ENCODE assay signal across 1 cellular context in the genomic region with DNA sequence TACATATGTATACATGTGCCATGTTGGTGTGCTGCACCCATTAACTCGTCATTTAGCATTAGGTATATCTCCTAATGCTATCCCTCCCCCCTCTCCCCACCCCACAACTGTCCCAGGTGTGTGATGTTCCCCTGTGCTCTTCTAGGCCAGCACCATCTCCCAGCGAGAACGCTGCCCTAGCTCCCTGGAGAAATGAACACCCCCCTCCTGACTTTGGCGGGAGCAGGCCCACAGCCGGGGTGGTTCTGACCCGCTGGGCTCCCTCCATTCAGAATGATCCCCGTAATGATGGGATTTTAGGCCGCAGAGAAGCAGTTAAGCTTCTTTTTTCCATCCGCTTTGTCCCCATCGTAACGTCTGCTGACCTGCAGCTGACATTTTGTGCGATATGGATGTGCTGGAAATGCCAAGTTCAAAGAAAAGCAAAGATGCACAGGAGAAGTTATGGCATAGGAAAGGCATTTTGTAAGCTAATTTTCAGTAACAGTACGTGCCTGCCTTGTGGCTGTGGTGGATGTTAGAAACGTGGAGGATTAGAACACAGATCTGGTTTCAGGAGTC.
TF ChIP-seq lines count a peak whose summit lies in the region.

No MANE protein-coding gene starts in this region.

TF ChIP-seq in GM12878, 131 proteins besides CTCF, POLR2A, EP300 and RAD21 (continued from another document):
- TF ChIP-seq, protein P1, sequence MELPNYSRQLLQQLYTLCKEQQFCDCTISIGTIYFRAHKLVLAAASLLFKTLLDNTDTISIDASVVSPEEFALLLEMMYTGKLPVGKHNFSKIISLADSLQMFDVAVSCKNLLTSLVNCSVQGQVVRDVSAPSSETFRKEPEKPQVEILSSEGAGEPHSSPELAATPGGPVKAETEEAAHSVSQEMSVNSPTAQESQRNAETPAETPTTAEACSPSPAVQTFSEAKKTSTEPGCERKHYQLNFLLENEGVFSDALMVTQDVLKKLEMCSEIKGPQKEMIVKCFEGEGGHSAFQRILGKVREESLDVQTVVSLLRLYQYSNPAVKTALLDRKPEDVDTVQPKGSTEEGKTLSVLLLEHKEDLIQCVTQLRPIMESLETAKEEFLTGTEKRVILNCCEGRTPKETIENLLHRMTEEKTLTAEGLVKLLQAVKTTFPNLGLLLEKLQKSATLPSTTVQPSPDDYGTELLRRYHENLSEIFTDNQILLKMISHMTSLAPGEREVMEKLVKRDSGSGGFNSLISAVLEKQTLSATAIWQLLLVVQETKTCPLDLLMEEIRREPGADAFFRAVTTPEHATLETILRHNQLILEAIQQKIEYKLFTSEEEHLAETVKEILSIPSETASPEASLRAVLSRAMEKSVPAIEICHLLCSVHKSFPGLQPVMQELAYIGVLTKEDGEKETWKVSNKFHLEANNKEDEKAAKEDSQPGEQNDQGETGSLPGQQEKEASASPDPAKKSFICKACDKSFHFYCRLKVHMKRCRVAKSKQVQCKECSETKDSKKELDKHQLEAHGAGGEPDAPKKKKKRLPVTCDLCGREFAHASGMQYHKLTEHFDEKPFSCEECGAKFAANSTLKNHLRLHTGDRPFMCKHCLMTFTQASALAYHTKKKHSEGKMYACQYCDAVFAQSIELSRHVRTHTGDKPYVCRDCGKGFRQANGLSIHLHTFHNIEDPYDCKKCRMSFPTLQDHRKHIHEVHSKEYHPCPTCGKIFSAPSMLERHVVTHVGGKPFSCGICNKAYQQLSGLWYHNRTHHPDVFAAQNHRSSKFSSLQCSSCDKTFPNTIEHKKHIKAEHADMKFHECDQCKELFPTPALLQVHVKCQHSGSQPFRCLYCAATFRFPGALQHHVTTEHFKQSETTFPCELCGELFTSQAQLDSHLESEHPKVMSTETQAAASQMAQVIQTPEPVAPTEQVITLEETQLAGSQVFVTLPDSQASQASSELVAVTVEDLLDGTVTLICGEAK (IDR thresholded peaks at IDR 0.05; ENCODE audit: borderline replicate concordance), result peak; percentile 44; the same call in 1 of the 2 replicates
